ENCODE assay signal across 27 cellular contexts in the genomic region with DNA sequence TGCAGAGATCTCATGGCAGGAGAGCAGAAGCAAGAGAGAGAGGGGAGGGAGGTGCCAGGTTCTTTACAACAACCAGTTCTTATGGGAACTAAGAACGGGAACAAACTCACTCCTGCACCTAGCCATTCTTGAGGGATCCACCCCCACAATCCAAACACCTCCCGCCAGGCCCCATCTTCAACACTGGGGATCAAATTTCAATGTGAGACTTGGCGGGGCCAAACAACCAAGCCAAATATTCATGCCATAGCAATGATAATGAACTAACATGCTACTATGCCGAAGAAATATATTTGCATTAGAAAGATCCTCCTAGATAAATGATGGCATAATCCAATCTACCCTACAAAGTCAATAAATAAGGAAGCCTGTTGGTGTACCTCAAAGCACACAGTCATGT.
"Had no signal": no experiment of that assay in that cellular context is flagged by ENCODE, and none has a peak within 500 bp of the region (broad histone marks: within the 10 kb centered on the region; RNA-seq: fewer than 3 reads in every experiment).

No MANE protein-coding gene starts in this region.

- H3K4me3 ChIP-seq: esophagus squamous epithelium, heart right ventricle, lung, neural progenitor cell, right atrium auricular region, smooth muscle cell, upper lobe of left lung, vagina had no signal

- DNase-seq: activated CD4-positive, alpha-beta T cell treated with anti-CD3 and anti-CD28 coated beads for 1 hour; activated CD4-positive, alpha-beta T cell treated with anti-CD3 and anti-CD28 coated beads, Interleukin-2, amount 50 U/mL, for 1 hour; activated naive CD4-positive, alpha-beta T cell treated with Interleukin-2 at 50 U/mL for 16 hours; activated T-cell treated with anti-CD3 and anti-CD28 coated beads for 4 hours; activated T-cell treated with anti-CD3 and anti-CD28 coated beads, Interleukin-2, amount 50 U/mL, for 72 hours; anterior cingulate cortex; dermis blood vessel endothelial cell; effector CD4-positive, alpha-beta T cell; esophagus squamous epithelium; foreskin melanocyte; heart right ventricle; kidney glomerular epithelial cell; mesendoderm; natural killer cell; occipital lobe; stimulated activated CD4-positive, alpha-beta T cell treated with anti-CD3 and anti-CD28 coated beads, Interleukin-1b, Interleukin-23, amount 100 ng/mL, for 48 hours; stimulated activated CD4-positive, alpha-beta T cell treated with anti-CD3 and anti-CD28 coated beads, Interleukin-4, amount 100 ng/mL, for 4 hours; stimulated activated CD8-positive, alpha-beta memory T cell treated with anti-CD3 and anti-CD28 coated beads, Interleukin-4, amount 100 ng/mL, for 48 hours; stimulated activated naive CD8-positive, alpha-beta T cell treated with anti-CD3 and anti-CD28 coated beads, Interleukin-15, amount 100 ng/mL, for 72 hours; substantia nigra; upper lobe of left lung had no signal

- H3K9ac ChIP-seq: neural progenitor cell had no signal

- H3K27ac ChIP-seq: epithelial cell of prostate, esophagus squamous epithelium, heart right ventricle, neural progenitor cell, right atrium auricular region, upper lobe of left lung, vagina had no signal

- H3K4me1 ChIP-seq: neural progenitor cell, right atrium auricular region had no signal

- H3K27me3 ChIP-seq: esophagus squamous epithelium, heart right ventricle, neural progenitor cell, right atrium auricular region, upper lobe of left lung, vagina had no signal

- H2AFZ ChIP-seq: neural progenitor cell had no signal

- H3K4me2 ChIP-seq: neural progenitor cell, smooth muscle cell had no signal

- H3K36me3 ChIP-seq: esophagus squamous epithelium, heart right ventricle, neural progenitor cell, right atrium auricular region, upper lobe of left lung, vagina had no signal
